In genomic region chr14:105621479-105622328, GRCh38 we compare ENCODE assay signal across 7 cellular contexts.
DNase-seq lines count a peak whose midpoint lies in the region; ATAC-seq and TF ChIP-seq lines count a peak whose summit lies in the region.
"Not testable (repeated sequence)": the region's sequence is repeated elsewhere in the genome, so short reads cannot be mapped to it uniquely, and the experiment has no call there.

No MANE protein-coding gene starts in this region.

- TF ChIP-seq CTCF in H9 (conservative IDR thresholded peaks at IDR 0.05); upper lobe of left lung (IDR thresholded peaks at IDR 0.05): not testable (repeated sequence)

- H3K79me2 ChIP-seq in H9 (ENCODE audit: insufficient read depth, low read length), result not testable (repeated sequence)

- not testable (repeated sequence) for H3T11ph ChIP-seq in H9 (ENCODE audit: low read length)

- H2AFZ ChIP-seq in H9 (ENCODE audit: low read length); neuronal stem cell (ENCODE audit: low read length): not testable (repeated sequence)

- not testable (repeated sequence) for H3K23me2 ChIP-seq in H9 (ENCODE audit: insufficient read length, low read depth, low read length, poor library complexity, severe bottlenecking)

- intact Hi-C loops in left ventricle myocardium superior (cut with micrococcal nuclease), result not testable (repeated sequence)

- ATAC-seq in esophagus mucosa (peak; percentile 44), left ventricle myocardium superior (peak; percentile 19), left lobe of liver (peak; percentile 17), upper lobe of left lung (ENCODE audit: low FRiP score in 2 of 2) (peak; percentile 20 to 23)
- not testable (repeated sequence) for ATAC-seq in stimulated activated naive B cell treated with anti-CD40 and anti-IgM and Interleukin-4, amounts not matched to agents 10 μg/mL and 1 μg/mL and 100 μg/mL, for 72 hours (replicated peaks)

- not testable (repeated sequence) for H3K27ac Mint-ChIP-seq in H9
- peak overlapping the region; percentile 71 for H3K27ac Mint-ChIP-seq in stimulated activated naive B cell treated with anti-CD40 and anti-IgM and Interleukin-4, amounts not matched to agents 10 μg/mL and 1 μg/mL and 100 μg/mL, for 72 hours

- H2BK12ac ChIP-seq in H9 (ENCODE audit: insufficient read length, low read depth, low read length); neuronal stem cell (ENCODE audit: low read length): not testable (repeated sequence)

- peaks cover 53 to 58% of the 10 kb centered on the region in 2 experiments for H3K9me3 Mint-ChIP-seq in H9
- H3K9me3 Mint-ChIP-seq in stimulated activated naive B cell treated with anti-CD40 and anti-IgM and Interleukin-4, amounts not matched to agents 10 μg/mL and 1 μg/mL and 100 μg/mL, for 72 hours, result not testable (repeated sequence)

- H3K79me1 ChIP-seq in H9 (ENCODE audit: insufficient read depth, low read depth, low read length, poor library complexity, severe bottlenecking); neuronal stem cell (ENCODE audit: low read depth, low read length): not testable (repeated sequence)

- not testable (repeated sequence) for H4K5ac ChIP-seq in H9 (ENCODE audit: insufficient read length, low read depth, low read length)

- not testable (repeated sequence) for H3K18ac ChIP-seq in H9 (ENCODE audit: insufficient read length, low read depth, low read length); neuronal stem cell (ENCODE audit: low read length)

- no CpG with 5 or more reads among the region's 23 CpGs for WGBS in H9 (ENCODE audit: extremely low coverage, insufficient read length, low lambda C conversion rate)
- no CpG with 5 or more reads among the region's 23 CpGs for WGBS in neuronal stem cell (ENCODE audit: extremely low coverage in 2 of 2, insufficient read length in 2 of 2, insufficient replicate concordance in 1 of 2), 2 donors
- 71 to 73% methylated on average over 18 of the region's 23 CpGs for WGBS in upper lobe of left lung, 2 donors

- H4K8ac ChIP-seq in H9 (replicated peaks; ENCODE audit: insufficient read length, low read depth, low read length); neuronal stem cell (ENCODE audit: low read depth, low read length): not testable (repeated sequence)

- not testable (repeated sequence) for H2BK15ac ChIP-seq in H9 (ENCODE audit: low read depth, low read length); neuronal stem cell (ENCODE audit: low read length)

- not testable (repeated sequence) for H3K4me1 ChIP-seq in H9 (ENCODE audit: insufficient read depth, low read length); neuronal stem cell (ENCODE audit: control insufficient read depth in 2 of 2, insufficient read depth in 1 of 2, low read depth in 1 of 2, low read length in 2 of 2); upper lobe of left lung

- H3K4me2 ChIP-seq in H9 (ENCODE audit: insufficient read depth, insufficient read length, low read length); neuronal stem cell (ENCODE audit: insufficient read depth, low read length, poor library complexity, severe bottlenecking): not testable (repeated sequence)

- H3K9ac ChIP-seq in H9 (ENCODE audit: extremely low read depth, insufficient read length, low read length); neuronal stem cell (ENCODE audit: low read depth, low read length, poor library complexity): not testable (repeated sequence)

- H4K20me1 ChIP-seq in H9 (ENCODE audit: control insufficient read depth, insufficient read depth, insufficient read length), result not testable (repeated sequence)

- H3K56ac ChIP-seq in H9 (ENCODE audit: insufficient read length, low read depth, low read length), result not testable (repeated sequence)

- H3K14ac ChIP-seq in H9 (ENCODE audit: insufficient read depth, low read length); neuronal stem cell (ENCODE audit: low read length): not testable (repeated sequence)

- H3K27ac ChIP-seq in H9 (ENCODE audit: insufficient read length, low read depth, low read length); neuronal stem cell (replicated peaks; ENCODE audit: low read length); upper lobe of left lung: not testable (repeated sequence)

- TF ChIP-seq EP300 in upper lobe of left lung (IDR thresholded peaks at IDR 0.05), result not testable (repeated sequence)

- not testable (repeated sequence) for H3K4me3 Mint-ChIP-seq in H9; stimulated activated naive B cell treated with anti-CD40 and anti-IgM and Interleukin-4, amounts not matched to agents 10 μg/mL and 1 μg/mL and 100 μg/mL, for 72 hours

- peak overlapping the region in 1 of 2 donors; percentile 40 for H3K4me3 ChIP-seq in neuronal stem cell (ENCODE audit: low read length in 2 of 2)
- not testable (repeated sequence) for H3K4me3 ChIP-seq in upper lobe of left lung

- H3K27me3 ChIP-seq in H9 (ENCODE audit: insufficient read depth, low read length); upper lobe of left lung: not testable (repeated sequence)
- H3K27me3 ChIP-seq in neuronal stem cell (ENCODE audit: control insufficient read depth in 3 of 3, insufficient read depth in 3 of 3, low read depth in 1 of 3, low read length in 3 of 3), result peaks cover 2 to 35% (median 3%) of the 10 kb centered on the region in 3 experiments

- peaks cover 47% of the 10 kb centered on the region for H3K9me3 ChIP-seq in H9 (ENCODE audit: control insufficient read depth, low read depth, low read length)
- peaks cover 0 to 21% of the 10 kb centered on the region in 2 donors for H3K9me3 ChIP-seq in neuronal stem cell (replicated peaks in 1 of 2; ENCODE audit: control insufficient read depth in 2 of 2, insufficient read depth in 1 of 2, low read depth in 1 of 2, low read length in 2 of 2)
- not testable (repeated sequence) for H3K9me3 ChIP-seq in upper lobe of left lung

- DNase-seq in H9 (peak; percentile 16), left ventricle myocardium superior (peak; percentile 20), left lobe of liver (ENCODE audit: low spot score) (peak; percentile 46), upper lobe of left lung (peak in 1 of 2 donors; percentile 67)
- DNase-seq in neuronal stem cell (ENCODE audit: low spot score); stimulated activated naive B cell treated with anti-CD40 and anti-IgM and Interleukin-4, amounts not matched to agents 10 μg/mL and 1 μg/mL and 100 μg/mL, for 72 hours: not testable (repeated sequence)

- not testable (repeated sequence) for H2BK20ac ChIP-seq in H9 (ENCODE audit: low read depth, low read length, poor library complexity, severe bottlenecking)

- H3K23ac ChIP-seq in H9 (ENCODE audit: insufficient read length, low read depth, low read length); neuronal stem cell (ENCODE audit: low read depth, low read length, poor library complexity): not testable (repeated sequence)

- not testable (repeated sequence) for H2BK120ac ChIP-seq in H9 (ENCODE audit: low read depth, low read length, poor library complexity, severe bottlenecking); neuronal stem cell (ENCODE audit: low read depth, low read length)

- not testable (repeated sequence) for H2AK5ac ChIP-seq in H9 (ENCODE audit: insufficient read length, low read length); neuronal stem cell (ENCODE audit: low read depth, low read length)

- peaks cover 19 to 28% (median 22%) of the 10 kb centered on the region in 3 experiments for H3K36me3 Mint-ChIP-seq in H9 (ENCODE audit: insufficient read depth in 1 of 3, low read depth in 3 of 3)
- H3K36me3 Mint-ChIP-seq in stimulated activated naive B cell treated with anti-CD40 and anti-IgM and Interleukin-4, amounts not matched to agents 10 μg/mL and 1 μg/mL and 100 μg/mL, for 72 hours, result peaks cover 33 to 43% of the 10 kb centered on the region in 2 donors

- peaks cover 18% of the 10 kb centered on the region for H3K27me3 Mint-ChIP-seq in H9 (ENCODE audit: low read depth)
- H3K27me3 Mint-ChIP-seq in stimulated activated naive B cell treated with anti-CD40 and anti-IgM and Interleukin-4, amounts not matched to agents 10 μg/mL and 1 μg/mL and 100 μg/mL, for 72 hours, result not testable (repeated sequence)

- not testable (repeated sequence) for H3K36me3 ChIP-seq in neuronal stem cell (replicated peaks in 1 of 2; ENCODE audit: control insufficient read depth in 2 of 2, insufficient read depth in 2 of 2, low read length in 2 of 2); upper lobe of left lung

- H2BK5ac ChIP-seq in H9 (ENCODE audit: insufficient read length, low read length); neuronal stem cell (ENCODE audit: low read length): not testable (repeated sequence)

- not testable (repeated sequence) for H3K4me1 Mint-ChIP-seq in H9
- H3K4me1 Mint-ChIP-seq in stimulated activated naive B cell treated with anti-CD40 and anti-IgM and Interleukin-4, amounts not matched to agents 10 μg/mL and 1 μg/mL and 100 μg/mL, for 72 hours, result peaks cover 25 to 30% of the 10 kb centered on the region in 2 donors

- TF ChIP-seq POLR2A in upper lobe of left lung (IDR thresholded peaks at IDR 0.05), result not testable (repeated sequence)

- not testable (repeated sequence) for H3K4ac ChIP-seq in H9 (ENCODE audit: low read depth, low read length); neuronal stem cell (ENCODE audit: low read length)

- not testable (repeated sequence) for H4K91ac ChIP-seq in H9 (ENCODE audit: insufficient read length, low read depth, low read length)
- peak overlapping the region; percentile 3 for H4K91ac ChIP-seq in neuronal stem cell (ENCODE audit: low read depth, low read length, poor library complexity)
